4 cellular contexts compared by ENCODE assay signal in genomic region chr14:56099081-56099797, GRCh38.
A peak's percentile ranks its signal among the peaks of the same experiment; 100 is the strongest.
TF ChIP-seq lines count a peak whose summit lies in the region.

No MANE protein-coding gene starts in this region.

TF ChIP-seq in IMR-90, 13 proteins besides CTCF, POLR2A, EP300 and RAD21:
- TF ChIP-seq, protein P1, sequence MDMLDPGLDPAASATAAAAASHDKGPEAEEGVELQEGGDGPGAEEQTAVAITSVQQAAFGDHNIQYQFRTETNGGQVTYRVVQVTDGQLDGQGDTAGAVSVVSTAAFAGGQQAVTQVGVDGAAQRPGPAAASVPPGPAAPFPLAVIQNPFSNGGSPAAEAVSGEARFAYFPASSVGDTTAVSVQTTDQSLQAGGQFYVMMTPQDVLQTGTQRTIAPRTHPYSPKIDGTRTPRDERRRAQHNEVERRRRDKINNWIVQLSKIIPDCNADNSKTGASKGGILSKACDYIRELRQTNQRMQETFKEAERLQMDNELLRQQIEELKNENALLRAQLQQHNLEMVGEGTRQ (IDR thresholded peaks at IDR 0.05; ENCODE audit: low read depth, low read length), result no peak
- TF ChIP-seq MAFK (IDR thresholded peaks at IDR 0.05; ENCODE audit: low read depth, low read length), result no peak
- TF ChIP-seq MXI1 (IDR thresholded peaks at IDR 0.05; ENCODE audit: borderline replicate concordance, low read depth, low read length), result no peak
TF ChIP-seq in IMR-90: peak in this region for 0.

TF ChIP-seq in H1, 55 proteins besides CTCF, POLR2A, EP300 and RAD21:
- no peak for TF ChIP-seq NRF1 (IDR thresholded peaks at IDR 0.05; ENCODE audit: low read depth, low read length)
- no peak for TF ChIP-seq YY1 (IDR thresholded peaks at IDR 0.05; ENCODE audit: low read depth, low read length)
- TF ChIP-seq HDAC2 (IDR thresholded peaks at IDR 0.05; ENCODE audit: borderline replicate concordance in 1 of 2, low read depth in 2 of 2, low read length in 2 of 2), result no peak
- no peak for TF ChIP-seq JUND (IDR thresholded peaks at IDR 0.05; ENCODE audit: low read length)
- no peak for TF ChIP-seq SP4 (IDR thresholded peaks at IDR 0.05; ENCODE audit: low read length)
- no peak for TF ChIP-seq ATF2 (IDR thresholded peaks at IDR 0.05; ENCODE audit: low read length)
- TF ChIP-seq SRF (IDR thresholded peaks at IDR 0.05; ENCODE audit: low read depth, low read length), result no peak
- TF ChIP-seq, protein P1 (IDR thresholded peaks at IDR 0.05; ENCODE audit: low read length), result no peak
- no peak for TF ChIP-seq KDM1A (IDR thresholded peaks at IDR 0.05; ENCODE audit: borderline replicate concordance, low read length)
- no peak for TF ChIP-seq CBX8 (IDR thresholded peaks at IDR 0.05; ENCODE audit: borderline replicate concordance, low read depth, low read length)
- TF ChIP-seq SIN3A (conservative IDR thresholded peaks at IDR 0.05 in 1 of 2, IDR thresholded peaks at IDR 0.05 in 1 of 2; ENCODE audit: low read depth in 1 of 2, low read length in 2 of 2), result no peak
- TF ChIP-seq GABPA (IDR thresholded peaks at IDR 0.05; ENCODE audit: borderline replicate concordance, insufficient read depth, low read length), result no peak
- TF ChIP-seq EZH2 (IDR thresholded peaks at IDR 0.05; ENCODE audit: low read depth, low read length, severe bottlenecking), result no peak
- TF ChIP-seq CTBP2 (IDR thresholded peaks at IDR 0.05; ENCODE audit: borderline replicate concordance, insufficient read depth, insufficient read length, low read length), result no peak
- no peak for TF ChIP-seq RFX5 (IDR thresholded peaks at IDR 0.05; ENCODE audit: borderline replicate concordance, low read depth, low read length)
- no peak for TF ChIP-seq CEBPB (IDR thresholded peaks at IDR 0.05; ENCODE audit: low read depth, low read length)
- TF ChIP-seq SIX5 (IDR thresholded peaks at IDR 0.05; ENCODE audit: low read depth, low read length), result no peak

TF ChIP-seq in neural cell, 6 proteins besides CTCF, POLR2A, EP300 and RAD21:
- peak; percentile 99 for TF ChIP-seq POLR2AphosphoS5 (IDR thresholded peaks at IDR 0.05)
- TF ChIP-seq REST (IDR thresholded peaks at IDR 0.05; ENCODE audit: borderline replicate concordance), result peak; percentile 35
- no peak for TF ChIP-seq SMC3 (conservative IDR thresholded peaks at IDR 0.05; ENCODE audit: poor library complexity)

TF ChIP-seq in GM12891, 5 proteins besides CTCF, POLR2A, EP300 and RAD21:
- TF ChIP-seq PAX5 (IDR thresholded peaks at IDR 0.05; ENCODE audit: insufficient read depth, low read length, severe bottlenecking) (no peak), POLR2AphosphoS5 (IDR thresholded peaks at IDR 0.05; ENCODE audit: low read depth, low read length) (no peak), SPI1 (IDR thresholded peaks at IDR 0.05; ENCODE audit: low read depth, low read length) (no peak), TAF1 (IDR thresholded peaks at IDR 0.05; ENCODE audit: low read depth, low read length) (no peak), POU2F2 (IDR thresholded peaks at IDR 0.05; ENCODE audit: low read depth, low read length) (no peak)
